ENCODE assay signal across 11 cellular contexts in genomic region chr1:5847013-5847654, GRCh38.
DNase-seq lines count a peak whose midpoint lies in the region; ATAC-seq and TF ChIP-seq lines count a peak whose summit lies in the region.
"Had no signal": no experiment of that assay in that cellular context is flagged by ENCODE, and none has a peak within 500 bp of the region (broad histone marks: within the 10 kb centered on the region; RNA-seq: fewer than 3 reads in every experiment).

No MANE protein-coding gene starts in this region.

- DNase-seq in GM03348 (ENCODE audit: low spot score) (peak; percentile 71), KBM-7 (peak; percentile 29), choroid plexus epithelial cell (ENCODE audit: low read depth) (peak; percentile 51), mesendoderm (peak; percentile 74), NCI-H2227 (lab: John Stamatoyannopoulos, UW; ENCODE audit: unreplicated experiment) (no peak), A172 (ENCODE audit: low spot score) (no peak)
- DNase-seq in activated effector memory CD4-positive, alpha-beta T cell treated with Interleukin-2 at 50 U/mL for 16 hours: no peak
- DNase-seq: HCEC 1CT, NCI-H2029 had no signal

- H3K18ac ChIP-seq in mesendoderm (ENCODE audit: low read length): no peak overlapping the region

- H3K23ac ChIP-seq in mesendoderm (ENCODE audit: low read length): no peak overlapping the region

- no peak overlapping the region for H4K5ac ChIP-seq in mesendoderm (ENCODE audit: low read length)

- no peak overlapping the region for H3K9ac ChIP-seq in mesendoderm (ENCODE audit: low read length)
- H3K9ac ChIP-seq: parathyroid adenoma had no signal

- H3K4me2 ChIP-seq in mesendoderm (ENCODE audit: low read length): no peak overlapping the region

- H2BK15ac ChIP-seq in mesendoderm (replicated peaks; ENCODE audit: low read depth): no peak overlapping the region

- no peak for TF ChIP-seq CTCF in choroid plexus epithelial cell (conservative IDR thresholded peaks at IDR 0.05; ENCODE audit: low read depth, low read length)

- H2BK120ac ChIP-seq in mesendoderm (ENCODE audit: low read depth, low read length): no peak overlapping the region

- no peak overlapping the region for H2BK5ac ChIP-seq in mesendoderm (ENCODE audit: low read length)

- H3K4ac ChIP-seq in mesendoderm (ENCODE audit: low read depth, low read length): no peak overlapping the region

- no peaks in the 10 kb centered on the region for H3K36me3 ChIP-seq in mesendoderm (ENCODE audit: control insufficient read depth, insufficient read depth, low read length)

- no peak overlapping the region for H4K8ac ChIP-seq in mesendoderm (ENCODE audit: low read depth, low read length)

- in situ Hi-C loops in KBM-7 (cut with MboI; ENCODE audit: low pct_unique_long_range_greater_than_20kb, low sequenced_read_pairs): no loop called here

- no peaks in the 10 kb centered on the region for H3K79me1 ChIP-seq in mesendoderm (ENCODE audit: low read length)

- H3K4me3 ChIP-seq in choroid plexus epithelial cell (ENCODE audit: low read depth, low read length) (no peak overlapping the region), mesendoderm (ENCODE audit: low read length) (no peak overlapping the region)

- no peaks in the 10 kb centered on the region for H3K27me3 ChIP-seq in mesendoderm (ENCODE audit: insufficient read depth, low read length, poor library complexity)

- no peaks in the 10 kb centered on the region for H3K79me2 ChIP-seq in mesendoderm (ENCODE audit: control insufficient read depth, insufficient read depth, low read length)
- H3K79me2 ChIP-seq: parathyroid adenoma had no signal

- H3K27ac ChIP-seq in mesendoderm (ENCODE audit: low read depth, low read length): no peak overlapping the region
- H3K27ac ChIP-seq: parathyroid adenoma had no signal

- no peak for ATAC-seq in HG02852 (IDR thresholded peaks at IDR 0.05; ENCODE audit: unreplicated experiment)

- WGBS in mesendoderm (ENCODE audit: extremely low coverage, insufficient coverage, low lambda C conversion rate): no CpG with 5 or more reads among the region's 26 CpGs

- no peak overlapping the region for H3K56ac ChIP-seq in mesendoderm (ENCODE audit: low read length)

- no peak overlapping the region for H2AK5ac ChIP-seq in mesendoderm (ENCODE audit: low read length)

- H3K4me1 ChIP-seq in mesendoderm (ENCODE audit: control insufficient read depth, low read depth, low read length): no peaks in the 10 kb centered on the region
- H3K4me1 ChIP-seq: parathyroid adenoma had no signal

Comparison
In these comparisons a context has a peak if more than half of its experiments do, and no peak if none do; other contexts are left out.
1. DNase-seq: peak in GM03348 (single experiment), KBM-7 (single experiment), choroid plexus epithelial cell (single experiment) and mesendoderm (single experiment); none in NCI-H2227 (single experiment), activated effector memory CD4-positive, alpha-beta T cell treated with Interleukin-2 at 50 U/mL for 16 hours (single experiment) and A172 (single experiment).